In the genomic region with DNA sequence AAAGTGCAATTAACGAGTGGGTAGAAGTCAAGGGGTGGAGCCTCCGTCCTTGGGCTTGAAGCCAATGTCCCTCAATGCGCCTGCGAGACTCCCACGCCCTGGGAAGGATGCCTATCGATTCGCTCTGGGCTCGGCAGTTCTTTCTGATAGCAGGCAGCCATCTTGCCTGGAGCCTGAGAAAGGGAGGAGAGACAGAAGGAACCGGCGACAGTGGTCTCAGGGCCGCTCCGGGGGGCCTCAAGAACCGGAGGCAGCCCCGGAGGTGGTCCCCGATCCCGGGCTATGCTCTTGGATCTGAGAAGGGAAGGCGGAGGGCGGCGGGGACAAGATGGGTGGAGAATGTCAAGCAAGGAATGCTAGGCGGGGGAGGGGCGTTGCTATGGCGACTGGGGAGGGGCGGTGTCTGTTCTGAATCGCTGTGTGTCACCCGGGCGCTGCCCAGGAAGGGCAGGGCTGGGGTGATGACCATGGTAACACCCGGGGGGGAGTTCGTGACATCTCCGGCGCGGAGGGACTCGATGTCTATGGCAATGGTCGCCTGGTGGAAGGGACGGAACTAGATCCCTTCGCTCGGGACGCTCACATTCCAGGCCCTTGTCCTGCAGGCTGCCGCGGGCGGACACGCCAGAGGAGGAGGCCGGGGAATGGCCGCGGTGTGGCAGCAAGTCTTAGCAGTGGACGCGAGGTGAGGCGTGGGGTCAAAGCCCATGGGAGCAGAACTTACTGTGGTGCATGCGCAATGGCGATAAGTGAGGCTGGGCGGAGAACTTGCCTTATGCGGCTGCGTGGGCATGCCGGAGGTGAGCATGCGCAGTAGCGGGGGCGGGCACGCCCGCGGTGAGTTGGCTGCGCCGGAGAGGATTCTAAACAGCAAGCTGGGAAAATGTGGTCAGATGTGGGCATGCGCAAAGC, we compare ENCODE assay signal across 1 cellular context.
TF ChIP-seq lines count a peak whose summit lies in the region.

Gene WDR13, plus strand, starts transcription at position 140 of the 912 bp plus-strand sequence. Its CDS starts 505 bp downstream, at position 645.

TF ChIP-seq in K562, 482 proteins besides CTCF, POLR2A, EP300 and RAD21 (continued from another document and continues in another):
- TF ChIP-seq ZBTB5 (IDR thresholded peaks at IDR 0.05), result no peak
- no peak for TF ChIP-seq ZC3H4 (CRISPR knock-in tag; IDR thresholded peaks at IDR 0.05; ENCODE audit: borderline replicate concordance)
- no peak for TF ChIP-seq ZNF124 (CRISPR knock-in tag; IDR thresholded peaks at IDR 0.05)
- TF ChIP-seq HNRNPUL1 (IDR thresholded peaks at IDR 0.05; ENCODE audit: low read length), result no peak
- no peak for TF ChIP-seq SREBF2 (CRISPR knock-in tag; IDR thresholded peaks at IDR 0.05)
- TF ChIP-seq CSDE1 (IDR thresholded peaks at IDR 0.05), result peak in 1 of 2 experiments; percentile 88; a peak in 2 of 4 replicates
- no peak for TF ChIP-seq ZC3H8 (IDR thresholded peaks at IDR 0.05)
- no peak for TF ChIP-seq CTCFL (IDR thresholded peaks at IDR 0.05; ENCODE audit: borderline replicate concordance, insufficient read depth, low read depth, low read length, poor library complexity, severe bottlenecking)
- no peak for TF ChIP-seq ZNF780A (CRISPR knock-in tag; IDR thresholded peaks at IDR 0.05)
- TF ChIP-seq BCOR (IDR thresholded peaks at IDR 0.05), result no peak
- TF ChIP-seq PRMT5 (CRISPR knock-in tag; IDR thresholded peaks at IDR 0.05), result no peak
- TF ChIP-seq SNRNP70 (optimal IDR thresholded peaks at IDR 0.05; ENCODE audit: low read depth, low read length), result no peak
- peak; percentile 54 to 69; a peak in 2 of 4 replicates for TF ChIP-seq FOXK2 (conservative IDR thresholded peaks at IDR 0.05 in 1 of 2, IDR thresholded peaks at IDR 0.05 in 1 of 2; ENCODE audit: low read depth in 2 of 2)
- no peak; the same call in 1 of the 2 replicates for TF ChIP-seq USF1 (CRISPR knock-in tag; IDR thresholded peaks at IDR 0.05)
- no peak for TF ChIP-seq ZNF699 (CRISPR knock-in tag; IDR thresholded peaks at IDR 0.05; ENCODE audit: insufficient replicate concordance)
- TF ChIP-seq NR3C1 (CRISPR knock-in tag; IDR thresholded peaks at IDR 0.05), result no peak
- TF ChIP-seq KDM1A (IDR thresholded peaks at IDR 0.05), result 0 out of 4 replicates have a peak, but pooled peaks of 1 of the 2 experiments have one; percentile 4
- TF ChIP-seq BMI1 (IDR thresholded peaks at IDR 0.05; ENCODE audit: low read length), result peak; percentile 76
- peak; percentile 84 for TF ChIP-seq SUPT5H (IDR thresholded peaks at IDR 0.05)
- no peak for TF ChIP-seq PHTF2 (CRISPR knock-in tag; IDR thresholded peaks at IDR 0.05)
- TF ChIP-seq ZBTB17 (CRISPR knock-in tag; IDR thresholded peaks at IDR 0.05), result peak; percentile 99
- no peak for TF ChIP-seq ZNF354B (CRISPR knock-in tag; IDR thresholded peaks at IDR 0.05)
- no peak for TF ChIP-seq ZKSCAN8 (CRISPR knock-in tag; IDR thresholded peaks at IDR 0.05)
- no peak for TF ChIP-seq PPARD (CRISPR knock-in tag; IDR thresholded peaks at IDR 0.05)
- no peak for TF ChIP-seq ZNF75A (CRISPR knock-in tag; IDR thresholded peaks at IDR 0.05)
- no peak for TF ChIP-seq NCOA1 (IDR thresholded peaks at IDR 0.05; ENCODE audit: low read depth)
- no peak for TF ChIP-seq MEF2D (tag; conservative IDR thresholded peaks at IDR 0.05; ENCODE audit: low read depth)
- peak; percentile 99 for TF ChIP-seq RFX1 (IDR thresholded peaks at IDR 0.05)
- no peak for TF ChIP-seq ZC3H11A (IDR thresholded peaks at IDR 0.05; ENCODE audit: low read depth, low read length)
- TF ChIP-seq WHSC1 (IDR thresholded peaks at IDR 0.05; ENCODE audit: low read length), result no peak
- TF ChIP-seq ZNF280B (CRISPR knock-in tag; IDR thresholded peaks at IDR 0.05), result no peak
- TF ChIP-seq CBX2 (IDR thresholded peaks at IDR 0.05; ENCODE audit: insufficient read depth, low read length, poor library complexity, severe bottlenecking), result no peak
- TF ChIP-seq U2AF2 (optimal IDR thresholded peaks at IDR 0.05; ENCODE audit: low read depth, low read length), result no peak
- no peak for TF ChIP-seq ZNF436 (CRISPR knock-in tag; IDR thresholded peaks at IDR 0.05)
- no peak for TF ChIP-seq SMARCC2 (IDR thresholded peaks at IDR 0.05; ENCODE audit: low read depth)
- peak; percentile 63 to 74 for TF ChIP-seq MNT (conservative IDR thresholded peaks at IDR 0.05)
- TF ChIP-seq BRF1 (IDR thresholded peaks at IDR 0.05; ENCODE audit: borderline replicate concordance, extremely low read depth, insufficient read length), result no peak
- no peak for TF ChIP-seq RB1 (IDR thresholded peaks at IDR 0.05; ENCODE audit: low read depth)
- TF ChIP-seq CEBPG (CRISPR knock-in tag; IDR thresholded peaks at IDR 0.05), result no peak
- no peak for TF ChIP-seq CEBPG (tag; conservative IDR thresholded peaks at IDR 0.05 in 1 of 2, IDR thresholded peaks at IDR 0.05 in 1 of 2)
- TF ChIP-seq ETS2 (tag; IDR thresholded peaks at IDR 0.05; ENCODE audit: borderline replicate concordance, poor library complexity, severe bottlenecking), result no peak
- TF ChIP-seq, protein P1, sequence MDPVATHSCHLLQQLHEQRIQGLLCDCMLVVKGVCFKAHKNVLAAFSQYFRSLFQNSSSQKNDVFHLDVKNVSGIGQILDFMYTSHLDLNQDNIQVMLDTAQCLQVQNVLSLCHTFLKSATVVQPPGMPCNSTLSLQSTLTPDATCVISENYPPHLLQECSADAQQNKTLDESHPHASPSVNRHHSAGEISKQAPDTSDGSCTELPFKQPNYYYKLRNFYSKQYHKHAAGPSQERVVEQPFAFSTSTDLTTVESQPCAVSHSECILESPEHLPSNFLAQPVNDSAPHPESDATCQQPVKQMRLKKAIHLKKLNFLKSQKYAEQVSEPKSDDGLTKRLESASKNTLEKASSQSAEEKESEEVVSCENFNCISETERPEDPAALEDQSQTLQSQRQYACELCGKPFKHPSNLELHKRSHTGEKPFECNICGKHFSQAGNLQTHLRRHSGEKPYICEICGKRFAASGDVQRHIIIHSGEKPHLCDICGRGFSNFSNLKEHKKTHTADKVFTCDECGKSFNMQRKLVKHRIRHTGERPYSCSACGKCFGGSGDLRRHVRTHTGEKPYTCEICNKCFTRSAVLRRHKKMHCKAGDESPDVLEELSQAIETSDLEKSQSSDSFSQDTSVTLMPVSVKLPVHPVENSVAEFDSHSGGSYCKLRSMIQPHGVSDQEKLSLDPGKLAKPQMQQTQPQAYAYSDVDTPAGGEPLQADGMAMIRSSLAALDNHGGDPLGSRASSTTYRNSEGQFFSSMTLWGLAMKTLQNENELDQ (CRISPR knock-in tag; IDR thresholded peaks at IDR 0.05; ENCODE audit: borderline replicate concordance), result no peak
- no peak for TF ChIP-seq EZH2 (IDR thresholded peaks at IDR 0.05; ENCODE audit: borderline replicate concordance, low read depth, low read length)
- peak; percentile 87 for TF ChIP-seq EP400 (IDR thresholded peaks at IDR 0.05)
- no peak for TF ChIP-seq ESRRB (CRISPR knock-in tag; IDR thresholded peaks at IDR 0.05; ENCODE audit: borderline replicate concordance)
- no peak for TF ChIP-seq SIX5 (IDR thresholded peaks at IDR 0.05; ENCODE audit: borderline replicate concordance in 1 of 2, insufficient read depth in 1 of 2, low read depth in 1 of 2, low read length in 2 of 2)
- TF ChIP-seq ARID2 (IDR thresholded peaks at IDR 0.05), result no peak
- TF ChIP-seq ZFX (CRISPR knock-in tag; IDR thresholded peaks at IDR 0.05), result peak; percentile 68
- TF ChIP-seq MBD2 (IDR thresholded peaks at IDR 0.05; ENCODE audit: borderline replicate concordance, low read depth), result no peak
- TF ChIP-seq ZNF717 (CRISPR knock-in tag; IDR thresholded peaks at IDR 0.05), result no peak
- TF ChIP-seq CXXC5 (CRISPR knock-in tag; IDR thresholded peaks at IDR 0.05), result peak; percentile 53
- no peak for TF ChIP-seq SMARCB1 (IDR thresholded peaks at IDR 0.05; ENCODE audit: insufficient read length, low read depth)
- TF ChIP-seq, protein P2, sequence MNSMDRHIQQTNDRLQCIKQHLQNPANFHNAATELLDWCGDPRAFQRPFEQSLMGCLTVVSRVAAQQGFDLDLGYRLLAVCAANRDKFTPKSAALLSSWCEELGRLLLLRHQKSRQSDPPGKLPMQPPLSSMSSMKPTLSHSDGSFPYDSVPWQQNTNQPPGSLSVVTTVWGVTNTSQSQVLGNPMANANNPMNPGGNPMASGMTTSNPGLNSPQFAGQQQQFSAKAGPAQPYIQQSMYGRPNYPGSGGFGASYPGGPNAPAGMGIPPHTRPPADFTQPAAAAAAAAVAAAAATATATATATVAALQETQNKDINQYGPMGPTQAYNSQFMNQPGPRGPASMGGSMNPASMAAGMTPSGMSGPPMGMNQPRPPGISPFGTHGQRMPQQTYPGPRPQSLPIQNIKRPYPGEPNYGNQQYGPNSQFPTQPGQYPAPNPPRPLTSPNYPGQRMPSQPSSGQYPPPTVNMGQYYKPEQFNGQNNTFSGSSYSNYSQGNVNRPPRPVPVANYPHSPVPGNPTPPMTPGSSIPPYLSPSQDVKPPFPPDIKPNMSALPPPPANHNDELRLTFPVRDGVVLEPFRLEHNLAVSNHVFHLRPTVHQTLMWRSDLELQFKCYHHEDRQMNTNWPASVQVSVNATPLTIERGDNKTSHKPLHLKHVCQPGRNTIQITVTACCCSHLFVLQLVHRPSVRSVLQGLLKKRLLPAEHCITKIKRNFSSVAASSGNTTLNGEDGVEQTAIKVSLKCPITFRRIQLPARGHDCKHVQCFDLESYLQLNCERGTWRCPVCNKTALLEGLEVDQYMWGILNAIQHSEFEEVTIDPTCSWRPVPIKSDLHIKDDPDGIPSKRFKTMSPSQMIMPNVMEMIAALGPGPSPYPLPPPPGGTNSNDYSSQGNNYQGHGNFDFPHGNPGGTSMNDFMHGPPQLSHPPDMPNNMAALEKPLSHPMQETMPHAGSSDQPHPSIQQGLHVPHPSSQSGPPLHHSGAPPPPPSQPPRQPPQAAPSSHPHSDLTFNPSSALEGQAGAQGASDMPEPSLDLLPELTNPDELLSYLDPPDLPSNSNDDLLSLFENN (IDR thresholded peaks at IDR 0.05; ENCODE audit: low read depth in 2 of 2, low read length in 2 of 2), result peak in 1 of 2 experiments; percentile 90; a peak in 2 of 4 replicates
- TF ChIP-seq LCOR (CRISPR knock-in tag; IDR thresholded peaks at IDR 0.05), result peak; percentile 48; the same call in 1 of the 2 replicates
- no peak for TF ChIP-seq RFX5 (IDR thresholded peaks at IDR 0.05; ENCODE audit: low read depth, low read length)
- TF ChIP-seq ZNF507 (tag; conservative IDR thresholded peaks at IDR 0.05), result no peak
- peak; percentile 71 for TF ChIP-seq HCFC1 (IDR thresholded peaks at IDR 0.05; ENCODE audit: low read depth, low read length)
- no peak for TF ChIP-seq SP2 (IDR thresholded peaks at IDR 0.05; ENCODE audit: extremely low read depth, low read depth, low read length, poor library complexity, severe bottlenecking)
- TF ChIP-seq CREB1 (IDR thresholded peaks at IDR 0.05), result no peak
- no peak for TF ChIP-seq CREB1 (CRISPR knock-in tag; IDR thresholded peaks at IDR 0.05)
